ENCODE assay signal across 19 cellular contexts in the genomic region with DNA sequence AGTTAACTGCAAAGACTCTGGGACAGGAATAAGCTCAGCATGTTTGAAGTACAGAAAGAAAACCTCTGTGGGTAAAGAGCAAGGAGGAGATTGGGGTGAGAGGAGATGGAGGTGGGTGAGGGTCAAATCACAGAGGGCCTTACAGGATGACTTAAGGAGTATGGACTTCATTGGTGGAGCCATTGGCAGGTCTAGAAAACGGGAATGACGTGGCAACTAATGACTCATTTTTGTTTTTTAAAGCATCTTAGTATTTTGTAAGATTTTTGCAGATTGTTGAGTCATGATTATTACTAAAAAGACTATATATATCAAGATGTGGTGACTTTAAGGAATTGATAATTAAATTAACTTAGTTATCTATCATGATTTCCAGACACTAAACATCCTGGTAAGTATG. TPM values are rescaled to one million over a fixed set of nuclear protein-coding genes. Genes with fewer than 3 reads are reported as not detected.
DNase-seq lines count a peak whose midpoint lies in the region; ATAC-seq, FAIRE-seq and TF ChIP-seq lines count a peak whose summit lies in the region.
"Had no signal": no experiment of that assay in that cellular context is flagged by ENCODE, and none has a peak within 500 bp of the region (broad histone marks: within the 10 kb centered on the region; RNA-seq: fewer than 3 reads in every experiment).

No MANE protein-coding gene starts in this region.

- H3K9me1 ChIP-seq in K562 (ENCODE audit: control insufficient read depth, insufficient read depth, low read length), result no peaks in the 10 kb centered on the region

- H3K79me2 ChIP-seq in ACC112 (ENCODE audit: control insufficient read depth, insufficient read depth, low read length, unreplicated experiment) (no peaks in the 10 kb centered on the region), K562 (ENCODE audit: control insufficient read depth, insufficient read depth, low read length) (no peaks in the 10 kb centered on the region)
- H3K79me2 ChIP-seq: hepatocyte had no signal

- FAIRE-seq in K562 (lab: Jason Lieb, UNC), result no peak
- FAIRE-seq: GM12878, H1, HTR-8/SVneo had no signal

- TF ChIP-seq EP300 in K562 (IDR thresholded peaks at IDR 0.05; ENCODE audit: low read length) (no peak), tibial nerve (IDR thresholded peaks at IDR 0.05) (no peak)

- in situ Hi-C loops in K562 (cut with MboI), result no loop called here

- H3K4me2 ChIP-seq in K562 (ENCODE audit: insufficient read depth, low read length), result no peak overlapping the region
- H3K4me2 ChIP-seq: hepatocyte had no signal

- WGBS in K562 (ENCODE audit: insufficient coverage, low coverage, missing lambda C conversion rate), result 69% methylated on average over 2 of the region's 2 CpGs
- 78 to 85% methylated on average over 2 of the region's 2 CpGs for WGBS in tibial nerve, 2 donors

- H3K4me1 ChIP-seq in ACC112 (ENCODE audit: control insufficient read depth, insufficient read depth, low read length, unreplicated experiment) (peaks cover 20% of the 10 kb centered on the region), K562 (replicated peaks in 1 of 2; ENCODE audit: control insufficient read depth in 2 of 2, insufficient read depth in 2 of 2, low read length in 2 of 2) (no peaks in the 10 kb centered on the region), tibial nerve (no peaks in the 10 kb centered on the region)
- H3K4me1 ChIP-seq: lower lobe of right lung had no signal

- H3K27me3 ChIP-seq in ACC112 (ENCODE audit: insufficient read depth, low read length) (no peaks in the 10 kb centered on the region), K562 (ENCODE audit: control insufficient read depth in 2 of 2, insufficient read depth in 2 of 2, low read length in 2 of 2) (no peaks in the 10 kb centered on the region), tibial nerve (no peaks in the 10 kb centered on the region)
- H3K27me3 ChIP-seq: hepatocyte had no signal

- H2AFZ ChIP-seq in ACC112 (ENCODE audit: low read length, unreplicated experiment) (peak overlapping the region; percentile 55), K562 (ENCODE audit: low read depth, low read length) (no peak overlapping the region)
- H2AFZ ChIP-seq: hepatocyte had no signal

- peaks cover 23% of the 10 kb centered on the region for H3K36me3 ChIP-seq in ACC112 (ENCODE audit: insufficient read depth, low read length)
- peaks cover 80% of the 10 kb centered on the region for H3K36me3 ChIP-seq in K562 (ENCODE audit: control insufficient read depth, insufficient read depth, low read length)
- peaks cover 0 to 92% (median 5%) of the 10 kb centered on the region in 3 donors for H3K36me3 ChIP-seq in tibial nerve

- H3K4me3 ChIP-seq in ACC112 (ENCODE audit: low read depth, low read length) (no peak overlapping the region), K562 (no peak overlapping the region), foreskin fibroblast (ENCODE audit: low read depth in 1 of 2, low read length in 2 of 2) (no peak overlapping the region), tibial nerve (no peak overlapping the region)
- H3K4me3 ChIP-seq: GM12878, hepatocyte, lower lobe of right lung had no signal

- H3K27ac ChIP-seq in ACC112 (ENCODE audit: low read depth, low read length) (peak overlapping the region; percentile 74), K562 (ENCODE audit: extremely low read depth, low read depth, low read length) (no peak overlapping the region), tibial nerve (peak overlapping the region in 1 of 4 donors; percentile 76)
- H3K27ac ChIP-seq: hepatocyte, lower lobe of right lung had no signal

- H3K9ac ChIP-seq in K562 (ENCODE audit: insufficient read depth in 1 of 2, low read depth in 2 of 2, low read length in 2 of 2), result no peak overlapping the region

- POLR2A ChIA-PET in K562 (lab: Yijun Ruan, JAX), result no interaction called here

- H4K20me1 ChIP-seq in K562 (replicated peaks; ENCODE audit: control insufficient read depth, insufficient read depth, low read length), result no peaks in the 10 kb centered on the region

- DNase-seq in HPDE6-E6E7 (ENCODE audit: extremely low spot score), result peak; percentile 4
- no peak for DNase-seq in K562 (ENCODE audit: extremely low read depth in 1 of 4, low spot score in 3 of 4)
- DNase-seq in foreskin fibroblast, result peak; percentile 44 to 61
- no peak for DNase-seq in stimulated activated naive CD4-positive, alpha-beta T cell treated with Interleukin-2 at 50 U/mL for 16 hours (lab: John Stamatoyannopoulos, UW)
- no peak for DNase-seq in CD1c-positive myeloid dendritic cell (ENCODE audit: extremely low spot score)
- no peak for DNase-seq in T-helper 9 cell
- no peak for DNase-seq in tibial nerve (ENCODE audit: low spot score in 2 of 2)
- DNase-seq: ACHN; activated T-cell treated with anti-CD3 and anti-CD28 coated beads for 4 hours; effector CD4-positive, alpha-beta T cell; lower lobe of right lung; NCI-H1092 treated with DMSO at 0.1 percent for 48 hours; NCI-H774 had no signal

- no peak for TF ChIP-seq RAD21 in K562 (CRISPR knock-in tag; conservative IDR thresholded peaks at IDR 0.05 in 1 of 2, IDR thresholded peaks at IDR 0.05 in 1 of 2)

- TF ChIP-seq POLR2A in K562 (conservative IDR thresholded peaks at IDR 0.05) (no peak), tibial nerve (IDR thresholded peaks at IDR 0.05) (no peak)

- intact Hi-C loops in K562 (cut with micrococcal nuclease), result no loop called here

- TF ChIP-seq CTCF in K562 (IDR thresholded peaks at IDR 0.05 in 2 of 3, conservative IDR thresholded peaks at IDR 0.05 in 1 of 3; ENCODE audit: insufficient read depth in 2 of 3, low read depth in 1 of 3, low read length in 3 of 3) (no peak), foreskin fibroblast (IDR thresholded peaks at IDR 0.05; ENCODE audit: low read depth, low read length) (no peak), tibial nerve (IDR thresholded peaks at IDR 0.05) (no peak)

- BruUV-seq in K562 (replicated peaks; lab: Mats Ljungman, UMichigan), result no TSS peak

- ATAC-seq in K562, result no peak
- ATAC-seq: activated CD4-positive, CD25-positive, alpha-beta regulatory T cell treated with anti-CD3 and anti-CD28 coated beads, Interleukin-2, amount 50 U/mL, for 24 hours; GM12878; lower lobe of right lung had no signal

- CTCF ChIA-PET in K562 (lab: Yijun Ruan, JAX; ENCODE audit: low intra/inter-chr PET ratio), result no interaction called here

- H3K9me3 ChIP-seq in K562 (replicated peaks; ENCODE audit: control insufficient read depth, insufficient read depth, low read depth, low read length), result no peaks in the 10 kb centered on the region
- H3K9me3 ChIP-seq in tibial nerve, result no peaks in the 10 kb centered on the region
- H3K9me3 ChIP-seq: lower lobe of right lung had no signal

TF ChIP-seq in K562, 482 proteins besides CTCF, POLR2A, EP300 and RAD21:
- no peak for TF ChIP-seq SRF (CRISPR knock-in tag; IDR thresholded peaks at IDR 0.05)
- no peak for TF ChIP-seq ZNF175 (CRISPR knock-in tag; IDR thresholded peaks at IDR 0.05; ENCODE audit: low read depth)
- TF ChIP-seq ZNF316 (IDR thresholded peaks at IDR 0.05), result peak; percentile 48
- no peak for TF ChIP-seq ELK1 (CRISPR knock-in tag; IDR thresholded peaks at IDR 0.05)
- TF ChIP-seq ELF2 (CRISPR knock-in tag; IDR thresholded peaks at IDR 0.05), result no peak

RNA-seq across cellular contexts. Expression of gene UTP20, which starts 18.5 kb away (rescaled TPM):
- total RNA-seq in K562 (2011; cell fraction: chromatin; rRNA removed; ENCODE audit: low replicate concordance), result 18.5 and 45.3 TPM in 2 replicates
- total RNA-seq in K562 (2011; cell fraction: nucleolus; rRNA removed), result 7.3 and 10.3 TPM in 2 replicates
- total RNA-seq in K562 (2011; cell fraction: nucleoplasm; rRNA removed), result 15.4 and 16.8 TPM in 2 replicates
- total RNA-seq in K562 (2014; rRNA removed) (18.5 and 19.7 TPM in 2 replicates), K562 (2014; rRNA removed; fragmentation: Illumina TruSeq; extraction: Trizol) (32.6 and 33.4 TPM in 2 replicates), K562 (2015; rRNA removed; fragmentation: Illumina TruSeq; extraction: Trizol) (38.2 and 41.3 TPM in 2 replicates), K562 (2021) (25.8 and 28.1 TPM in 2 replicates), tibial nerve (10 to 100 TPM; 10.4 to 15.9 (median 13.1) TPM)
- polyA plus RNA-seq in K562 (2011; rRNA removed) (14.3 and 20.7 TPM in 2 replicates), K562 (2014; fragmentation: Illumina TruSeq; extraction: Trizol) (19.1 and 23.7 TPM in 2 replicates), K562 (2014; fragmentation: Nextera tagmentation; extraction: Ambion mirVana) (1 to 10 TPM; 4.3 to 7.4 TPM), K562 (2014; rRNA removed) (15.6 and 15.9 TPM in 2 replicates)
- 5.0 and 7.0 TPM in 2 replicates for polyA plus RNA-seq in K562 (2011; cell fraction: cytosol; rRNA removed)
- 8.2 and 8.6 TPM in 2 replicates for polyA plus RNA-seq in K562 (2011; cell fraction: nucleus; rRNA removed)
- polyA plus RNA-seq in K562 (2012), result 4.4 and 11.8 TPM in 2 replicates
- 36.5 and 39.1 TPM in 2 replicates for polyA minus RNA-seq in K562 (2011; rRNA and poly(A)+ RNA removed)
- 12.7 and 19.9 TPM in 2 replicates for polyA minus RNA-seq in K562 (2011; cell fraction: cytosol; rRNA and poly(A)+ RNA removed)
- polyA minus RNA-seq in K562 (2011; cell fraction: nucleus; rRNA and poly(A)+ RNA removed), result 12.9 and 19.9 TPM in 2 replicates

Comparison
In these comparisons a context has a peak if more than half of its experiments do, and no peak if none do; other contexts are left out.
1. DNase-seq: peak in HPDE6-E6E7 (single experiment) and foreskin fibroblast (2 of 2); none in K562 (0 of 4), stimulated activated naive CD4-positive, alpha-beta T cell treated with Interleukin-2 at 50 U/mL for 16 hours (single experiment), CD1c-positive myeloid dendritic cell (single experiment), T-helper 9 cell (single experiment) and tibial nerve (0 of 2).